ENCODE assay signal across 1 cellular context in genomic region chr21:45540601-45540970, GRCh38.
TF ChIP-seq lines count a peak whose summit lies in the region.

No MANE protein-coding gene starts in this region.

TF ChIP-seq in K562, 482 proteins besides CTCF, POLR2A, EP300 and RAD21 (continued from another document):
- TF ChIP-seq PRDM10 (IDR thresholded peaks at IDR 0.05; ENCODE audit: partially characterized antibody): peak; percentile 9
